Comparison of ENCODE assay signal across 8 cellular contexts in the genomic region with DNA sequence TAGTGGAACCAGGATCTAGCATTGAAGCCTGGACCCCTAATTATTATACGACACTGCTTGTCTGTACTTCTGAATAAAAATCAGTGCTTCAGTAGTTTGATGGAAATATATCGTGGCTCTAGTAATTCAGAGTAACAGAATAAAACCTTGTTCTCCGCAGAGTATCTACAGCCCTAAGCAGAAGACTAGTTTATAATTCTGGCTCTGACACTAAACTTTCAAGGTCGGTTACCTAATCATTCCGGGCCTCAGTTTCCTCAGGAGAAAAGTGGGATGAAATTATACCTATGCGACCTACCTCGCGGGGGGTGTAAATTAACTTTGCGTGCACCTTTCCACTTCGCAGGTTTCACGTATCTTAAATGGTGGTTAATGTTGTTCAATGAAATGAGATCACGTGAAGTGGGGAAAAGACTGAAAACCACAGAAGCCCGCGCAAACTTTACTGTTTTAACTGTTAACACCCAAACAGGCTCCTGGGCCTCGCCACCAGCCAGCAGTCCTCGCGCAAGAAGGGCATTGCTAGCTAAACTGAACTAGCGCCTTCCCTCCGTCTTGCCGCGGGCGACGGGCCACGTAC. TPM values are rescaled to one million over a fixed set of nuclear protein-coding genes. Genes with fewer than 3 reads are reported as not detected.
DNase-seq lines count a peak whose midpoint lies in the region; ATAC-seq and TF ChIP-seq lines count a peak whose summit lies in the region.

No MANE protein-coding gene starts in this region.

- H3K4me1 Mint-ChIP-seq in activated CD4-positive, alpha-beta T cell treated with anti-CD3 and anti-CD28 coated beads, Interleukin-2, amount 10 ng/mL, durations not matched to agents 7 days and 5 days: peaks cover 46% of the 10 kb centered on the region
- H3K4me1 Mint-ChIP-seq in activated B cell treated with CpG ODN at 0.5 μM for 24 hours: peaks cover 64% of the 10 kb centered on the region

- no peak overlapping the region for H3K27ac ChIP-seq in iPS DF 6.9 (ENCODE audit: low read length)
- H3K27ac ChIP-seq in stomach: peak overlapping the region; percentile 94 to 98 (median 96)

- H3K9me3 ChIP-seq in iPS DF 6.9 (ENCODE audit: control insufficient read depth, insufficient read depth, low read length) (no peaks in the 10 kb centered on the region), stomach (no peaks in the 10 kb centered on the region)

- TF ChIP-seq EP300 in stomach (IDR thresholded peaks at IDR 0.05): no peak

- TF ChIP-seq CTCF in activated B cell treated with CpG ODN at 0.5 μM for 24 hours (IDR thresholded peaks at IDR 0.05): no peak
- no peak for TF ChIP-seq CTCF in stomach (IDR thresholded peaks at IDR 0.05)

- peak overlapping the region; percentile 100 for H3K27ac Mint-ChIP-seq in activated CD4-positive, alpha-beta T cell treated with anti-CD3 and anti-CD28 coated beads, Interleukin-2, amount 10 ng/mL, durations not matched to agents 7 days and 5 days
- peak overlapping the region; percentile 99 for H3K27ac Mint-ChIP-seq in activated B cell treated with CpG ODN at 0.5 μM for 24 hours

- H3K4me3 ChIP-seq in iPS DF 6.9 (ENCODE audit: low read length) (peak overlapping the region; percentile 61; the same call in 1 of the 2 replicates), stomach (peak overlapping the region; percentile 72 to 89 (median 86))

- no peak for TF ChIP-seq POLR2A in stomach (IDR thresholded peaks at IDR 0.05)

- no CpG with 5 or more reads among the region's 24 CpGs for WGBS in iPS DF 6.9 (ENCODE audit: insufficient coverage, insufficient read length)
- WGBS in stomach, 5 donors: 10 to 11% (median 10%) methylated on average over 24 of the region's 24 CpGs

- ATAC-seq in activated B cell treated with CpG ODN at 0.5 μM for 24 hours (ENCODE audit: low read depth): no peak
- ATAC-seq in HG02870 (IDR thresholded peaks at IDR 0.05; ENCODE audit: unreplicated experiment): no peak

- DNase-seq in activated CD4-positive, alpha-beta T cell treated with anti-CD3 and anti-CD28 coated beads, Interleukin-2, amount 10 ng/mL, durations not matched to agents 7 days and 5 days: peak; percentile 68
- DNase-seq in activated CD4-positive, alpha-beta T cell treated with anti-CD3 and anti-CD28 coated beads for 48 hours: no peak
- DNase-seq in activated B cell treated with CpG ODN at 0.5 μM for 24 hours (no peak), iPS DF 6.9 (ENCODE audit: low read depth, low spot score) (no peak), stomach (no peak), SHP77 (lab: John Stamatoyannopoulos, UW) (no peak), SK-N-DZ (ENCODE audit: low spot score) (no peak)

- intact Hi-C loops in activated B cell treated with CpG ODN at 0.5 μM for 24 hours (cut with micrococcal nuclease) (loop anchor here (1.0 to 2.0 kb wide), 6 partner anchors 17 to 1400 kb away; a partner anchor contains a TSS), stomach (cut with DNase I; ENCODE audit: low total_unique reads) (no loop called here)

- H3K27me3 Mint-ChIP-seq in activated CD4-positive, alpha-beta T cell treated with anti-CD3 and anti-CD28 coated beads, Interleukin-2, amount 10 ng/mL, durations not matched to agents 7 days and 5 days: no peaks in the 10 kb centered on the region
- no peaks in the 10 kb centered on the region for H3K27me3 Mint-ChIP-seq in activated B cell treated with CpG ODN at 0.5 μM for 24 hours

- H3K9me3 Mint-ChIP-seq in activated CD4-positive, alpha-beta T cell treated with anti-CD3 and anti-CD28 coated beads, Interleukin-2, amount 10 ng/mL, durations not matched to agents 7 days and 5 days: peaks cover under 1% of the 10 kb centered on the region
- H3K9me3 Mint-ChIP-seq in activated B cell treated with CpG ODN at 0.5 μM for 24 hours: peaks cover 2% of the 10 kb centered on the region

- H3K4me3 Mint-ChIP-seq in activated CD4-positive, alpha-beta T cell treated with anti-CD3 and anti-CD28 coated beads, Interleukin-2, amount 10 ng/mL, durations not matched to agents 7 days and 5 days: peak overlapping the region; percentile 100
- H3K4me3 Mint-ChIP-seq in activated B cell treated with CpG ODN at 0.5 μM for 24 hours: peak overlapping the region; percentile 98

- CTCF ChIA-PET in activated CD4-positive, alpha-beta T cell treated with anti-CD3 and anti-CD28 coated beads, Interleukin-2, amount 10 ng/mL, durations not matched to agents 7 days and 5 days (lab: Charles Lee): interaction anchor here (1.3 kb wide), 1 partner anchor 43 kb away, joined by 3 read pairs; a partner anchor contains a TSS
- CTCF ChIA-PET in activated B cell treated with CpG ODN at 0.5 μM for 24 hours (lab: Charles Lee): interaction anchor here (1.0 to 2.6 kb wide), 3 partner anchors 17 to 72 kb away, joined by 3 to 12 read pairs (median 11); a partner anchor contains a TSS

- H3K4me1 ChIP-seq in iPS DF 6.9 (ENCODE audit: control insufficient read depth, insufficient read depth, low read length) (no peaks in the 10 kb centered on the region; the same call in 1 of the 2 replicates), stomach (peaks cover 17 to 58% (median 40%) of the 10 kb centered on the region in 4 donors)

- POLR2A ChIA-PET in activated CD4-positive, alpha-beta T cell treated with anti-CD3 and anti-CD28 coated beads, Interleukin-2, amount 10 ng/mL, durations not matched to agents 7 days and 5 days (lab: Charles Lee): no interaction called here
- POLR2A ChIA-PET in activated B cell treated with CpG ODN at 0.5 μM for 24 hours (lab: Charles Lee): interaction anchor here (0.6 to 5.0 kb wide), 15 partner anchors 8 to 1400 kb away, joined by 4 to 125 read pairs (median 7); a partner anchor contains a TSS

- H3K36me3 ChIP-seq in iPS DF 6.9 (ENCODE audit: control insufficient read depth, insufficient read depth, low read length) (no peaks in the 10 kb centered on the region), stomach (peaks cover 5 to 36% (median 33%) of the 10 kb centered on the region in 4 donors)

- H3K27me3 ChIP-seq in iPS DF 6.9 (ENCODE audit: control insufficient read depth, insufficient read depth, low read length) (no peaks in the 10 kb centered on the region), stomach (no peaks in the 10 kb centered on the region)

- peaks cover 54% of the 10 kb centered on the region for H3K36me3 Mint-ChIP-seq in activated CD4-positive, alpha-beta T cell treated with anti-CD3 and anti-CD28 coated beads, Interleukin-2, amount 10 ng/mL, durations not matched to agents 7 days and 5 days (ENCODE audit: low read depth)
- H3K36me3 Mint-ChIP-seq in activated B cell treated with CpG ODN at 0.5 μM for 24 hours (ENCODE audit: low read depth): peaks cover 56% of the 10 kb centered on the region

RNA-seq across cellular contexts. Expression of a gene that starts 0.6 kb away (rescaled TPM):
- 10 to 100 TPM; 26.5 to 36.1 TPM for total RNA-seq in activated CD4-positive, alpha-beta T cell treated with anti-CD3 and anti-CD28 coated beads, Interleukin-2, amount 10 ng/mL, durations not matched to agents 7 days and 5 days
- total RNA-seq in activated B cell treated with CpG ODN at 0.5 μM for 24 hours: 22.1 and 26.3 TPM in 2 replicates
- 10 to 100 TPM; 16.2 to 73.2 (median 27.4) TPM for total RNA-seq in stomach
- 1 to 10 TPM; 5.8 to 9.9 (median 7.1) TPM for polyA plus RNA-seq in stomach
- 39.6 and 46.4 TPM in 2 replicates for polyA plus RNA-seq in SK-N-DZ (2014; cell fraction: cytosol; rRNA removed)
- polyA plus RNA-seq in SK-N-DZ (2014; cell fraction: nucleus; rRNA removed): 15.0 and 16.4 TPM in 2 replicates

RNA-seq across cellular contexts. Expression of a gene that starts 0.8 kb away (rescaled TPM):
- 10 to 100 TPM; 10.1 to 13.3 TPM for total RNA-seq in activated CD4-positive, alpha-beta T cell treated with anti-CD3 and anti-CD28 coated beads, Interleukin-2, amount 10 ng/mL, durations not matched to agents 7 days and 5 days
- 9.0 and 9.9 TPM in 2 replicates for total RNA-seq in activated B cell treated with CpG ODN at 0.5 μM for 24 hours
- total RNA-seq in stomach: 100 to 1,000 TPM in 1 of 5 donors, 10 to 100 TPM in 3, 1 to 10 TPM in 1; 2.6 to 218 (median 22.2) TPM
- polyA plus RNA-seq in stomach: 10 to 100 TPM in 2 of 3 donors, 1 to 10 TPM in 1; 7.0 to 12.7 (median 11.5) TPM
- 35.4 and 37.3 TPM in 2 replicates for polyA plus RNA-seq in SK-N-DZ (2014; cell fraction: cytosol; rRNA removed)
- 13.4 and 13.7 TPM in 2 replicates for polyA plus RNA-seq in SK-N-DZ (2014; cell fraction: nucleus; rRNA removed)

RNA-seq across cellular contexts. Expression of a gene that starts 43.0 kb away (rescaled TPM):
- total RNA-seq in activated CD4-positive, alpha-beta T cell treated with anti-CD3 and anti-CD28 coated beads, Interleukin-2, amount 10 ng/mL, durations not matched to agents 7 days and 5 days: 10 to 100 TPM; 14.1 to 14.2 TPM
- total RNA-seq in activated B cell treated with CpG ODN at 0.5 μM for 24 hours: 20.9 and 25.5 TPM in 2 replicates
- 10 to 100 TPM in 4 of 5 donors, under 1 TPM in 1; 0.87 to 43.5 (median 21.3) TPM for total RNA-seq in stomach
- 10 to 100 TPM in 2 of 3 donors, 1 to 10 TPM in 1; 9.7 to 18.2 (median 15.2) TPM for polyA plus RNA-seq in stomach
- polyA plus RNA-seq in SK-N-DZ (2014; cell fraction: cytosol; rRNA removed): 29.0 and 30.8 TPM in 2 replicates
- 15.3 and 18.4 TPM in 2 replicates for polyA plus RNA-seq in SK-N-DZ (2014; cell fraction: nucleus; rRNA removed)
